17 cellular contexts compared by ENCODE assay signal in genomic region chr15:49864251-49864650, GRCh38.
"Had no signal": no experiment of that assay in that cellular context is flagged by ENCODE, and none has a peak within 500 bp of the region (broad histone marks: within the 10 kb centered on the region; RNA-seq: fewer than 3 reads in every experiment).

No MANE protein-coding gene starts in this region.

- H3K4me1 ChIP-seq: prostate gland, right lobe of liver, stomach had no signal

- H2AFZ ChIP-seq: hepatocyte had no signal

- H3K27me3 ChIP-seq: hepatocyte, right lobe of liver, stomach had no signal

- H3K4me2 ChIP-seq: hepatocyte had no signal

- H3K4me3 ChIP-seq: coronary artery, hepatocyte, prostate gland, right lobe of liver, stomach, thoracic aorta had no signal

- H3K27ac ChIP-seq: hepatocyte, prostate gland had no signal

- ATAC-seq: activated CD8-positive, alpha-beta T cell treated with anti-CD3 and anti-CD28 coated beads for 36 hours; activated naive CD4-positive, alpha-beta T cell treated with anti-CD3 and anti-CD28 coated beads, Interleukin-2, amount 50 U/mL, for 72 hours had no signal

- H3K9me3 ChIP-seq: prostate gland, right lobe of liver, stomach, thoracic aorta had no signal

- H3K79me2 ChIP-seq: hepatocyte had no signal

- H3K36me3 ChIP-seq: prostate gland, right lobe of liver, stomach, thoracic aorta had no signal

- DNase-seq: activated B cell treated with CpG ODN at 0.5 μM for 24 hours; activated CD4-positive, alpha-beta T cell treated with anti-CD3 and anti-CD28 coated beads for 48 hours; activated CD8-positive, alpha-beta memory T cell treated with anti-CD3 and anti-CD28 coated beads, Interleukin-2, amount 50 U/mL, for 4 hours; activated CD8-positive, alpha-beta T cell treated with anti-CD3 and anti-CD28 coated beads for 36 hours; activated effector memory CD4-positive, alpha-beta T cell treated with anti-CD3 and anti-CD28 coated beads, Interleukin-2, amount 50 U/mL, for 16 hours; activated T-cell treated with anti-CD3 and anti-CD28 coated beads, Interleukin-2, amount 50 U/mL, for 48 hours; nephron progenitor cell; occipital lobe; right lobe of liver; stimulated activated CD4-positive, alpha-beta T cell treated with anti-CD3 and anti-CD28 coated beads, Interleukin-1b, Interleukin-23, amount 100 ng/mL, for 48 hours; stomach; T-helper 2 cell had no signal
